31 cellular contexts compared by ENCODE assay signal in genomic region chr5:174003795-174004194, GRCh38. TPM values are rescaled to one million over a fixed set of nuclear protein-coding genes. Genes with fewer than 3 reads are reported as not detected.
"Had no signal": no experiment of that assay in that cellular context is flagged by ENCODE, and none has a peak within 500 bp of the region (broad histone marks: within the 10 kb centered on the region; RNA-seq: fewer than 3 reads in every experiment).

No MANE protein-coding gene starts in this region.

- H3K4me1 ChIP-seq: esophagus squamous epithelium, heart right ventricle, lower lobe of right lung, psoas muscle, sigmoid colon, testis, tibial artery, upper lobe of right lung, uterus had no signal

- H3K27me3 ChIP-seq: ovary, sigmoid colon, testis, tibial artery, uterus had no signal

- H3K9me3 ChIP-seq: esophagus squamous epithelium, heart right ventricle, lower lobe of right lung, ovary, psoas muscle, sigmoid colon, testis, tibial artery, upper lobe of right lung, uterus had no signal

- H3K4me1 Mint-ChIP-seq: immature natural killer cell; naive thymus-derived CD8-positive, alpha-beta T cell; nephron progenitor cell had no signal

- H3K4me3 ChIP-seq: coronary artery, esophagus squamous epithelium, heart right ventricle, lower lobe of right lung, ovary, psoas muscle, sigmoid colon, testis, tibial artery, upper lobe of right lung, uterus had no signal

- ATAC-seq: heart right ventricle; left ventricle myocardium superior; lower lobe of right lung; naive thymus-derived CD8-positive, alpha-beta T cell; psoas muscle; right cardiac atrium; upper lobe of right lung had no signal

- H3K4me3 Mint-ChIP-seq: immature natural killer cell; naive thymus-derived CD8-positive, alpha-beta T cell; nephron progenitor cell had no signal

- H3K36me3 ChIP-seq: esophagus squamous epithelium, heart right ventricle, lower lobe of right lung, ovary, sigmoid colon, tibial artery, upper lobe of right lung, uterus had no signal

- H3K27ac Mint-ChIP-seq: immature natural killer cell; naive thymus-derived CD8-positive, alpha-beta T cell; nephron progenitor cell had no signal

- H3K36me3 Mint-ChIP-seq: immature natural killer cell; naive thymus-derived CD8-positive, alpha-beta T cell had no signal

- FAIRE-seq: endothelial cell of umbilical vein, keratinocyte had no signal

- H3K27ac ChIP-seq: coronary artery, esophagus squamous epithelium, heart right ventricle, lower lobe of right lung, ovary, psoas muscle, sigmoid colon, testis, tibial artery, upper lobe of right lung, uterus had no signal

- H3K9me3 Mint-ChIP-seq: naive thymus-derived CD8-positive, alpha-beta T cell; nephron progenitor cell had no signal

- DNase-seq: dermis blood vessel endothelial cell; effector memory CD4-positive, alpha-beta T cell; erythroblast; esophagus squamous epithelium; foreskin melanocyte; glutamatergic neuron; heart right ventricle; hypothalamus; immature natural killer cell; left ventricle myocardium superior; lower lobe of right lung; naive thymus-derived CD8-positive, alpha-beta T cell; nephron progenitor cell; occipital lobe; ovary; posterior cingulate gyrus; psoas muscle; right cardiac atrium; sigmoid colon; stimulated activated naive CD4-positive, alpha-beta T cell; substantia nigra; testis; tibial artery; upper lobe of right lung; uterus had no signal

RNA-seq across cellular contexts. Expression of gene C5orf47, which starts 14.8 kb away (rescaled TPM):
- total RNA-seq: dermis blood vessel endothelial cell; endothelial cell of umbilical vein; esophagus squamous epithelium; left ventricle myocardium superior; lower lobe of right lung; mesenteric fat pad; naive thymus-derived CD8-positive, alpha-beta T cell; ovary; renal cortical epithelial cell; sigmoid colon; skeletal muscle tissue; upper lobe of right lung had no signal
- polyA plus RNA-seq: endothelial cell of umbilical vein; immature natural killer cell; naive thymus-derived CD8-positive, alpha-beta T cell; sigmoid colon had no signal

RNA-seq across cellular contexts. Expression of gene NSG2, which starts 41.7 kb away (rescaled TPM):
- total RNA-seq: dermis blood vessel endothelial cell; endothelial cell of umbilical vein; esophagus squamous epithelium; lower lobe of right lung; naive thymus-derived CD8-positive, alpha-beta T cell; ovary; upper lobe of right lung had no signal
- polyA plus RNA-seq: endothelial cell of umbilical vein; immature natural killer cell; keratinocyte; naive thymus-derived CD8-positive, alpha-beta T cell; ovary had no signal
